ENCODE assay signal across 16 cellular contexts in genomic region chr20:41358230-41358629, GRCh38. TPM values are rescaled to one million over a fixed set of nuclear protein-coding genes. Genes with fewer than 3 reads are reported as not detected.
A peak's percentile ranks its signal among the peaks of the same experiment; 100 is the strongest.
DNase-seq lines count a peak whose midpoint lies in the region; ATAC-seq and TF ChIP-seq lines count a peak whose summit lies in the region.
"Had no signal": no experiment of that assay in that cellular context is flagged by ENCODE, and none has a peak within 500 bp of the region (broad histone marks: within the 10 kb centered on the region; RNA-seq: fewer than 3 reads in every experiment).

No MANE protein-coding gene starts in this region.

- TF ChIP-seq CTCF in HEK293 (tag by site-specific recombination; IDR thresholded peaks at IDR 0.05) (no peak), uterus (IDR thresholded peaks at IDR 0.05) (no peak)

- H3K27ac ChIP-seq in right cardiac atrium (ENCODE audit: low read length) (no peak overlapping the region), HEK293 (ENCODE audit: extremely low read depth, low read depth, low read length) (no peak overlapping the region), SJCRH30 (no peak overlapping the region; the same call in 1 of the 2 replicates), uterus (no peak overlapping the region)
- H3K27ac ChIP-seq: A549, C4-2B had no signal

- DNase-seq in right cardiac atrium (peak in 2 of 3 donors; percentile 26 to 34), Right ventricle myocardium inferior (ENCODE audit: missing footprints) (no peak), SJCRH30 (peak; percentile 82 to 88), uterus (no peak)
- DNase-seq: BE2C; CD4-positive, alpha-beta memory T cell; DMS153; DMS79 treated with DMSO at 0.1 percent for 48 hours; EL; HFFc6 had no signal

- no peaks in the 10 kb centered on the region for H3K4me1 ChIP-seq in right cardiac atrium (ENCODE audit: control insufficient read depth, insufficient read depth, low read length)
- no peaks in the 10 kb centered on the region for H3K4me1 ChIP-seq in HEK293 (ENCODE audit: control insufficient read depth, insufficient read depth, low read length)
- peaks cover 50% of the 10 kb centered on the region for H3K4me1 ChIP-seq in SJCRH30
- H3K4me1 ChIP-seq in uterus, result no peaks in the 10 kb centered on the region
- H3K4me1 ChIP-seq: A549, HAP-1 had no signal

- H3K36me3 ChIP-seq in HEK293 (ENCODE audit: control insufficient read depth in 2 of 2, insufficient read depth in 1 of 2, low read length in 2 of 2), result peaks cover 0 to 80% of the 10 kb centered on the region in 2 experiments; a peak in 2 of 3 replicates
- H3K36me3 ChIP-seq in SJCRH30, result no peaks in the 10 kb centered on the region
- H3K36me3 ChIP-seq in uterus, result no peaks in the 10 kb centered on the region
- H3K36me3 ChIP-seq: BE2C had no signal

- CTCF ChIA-PET in HEK293 (lab: Yijun Ruan, JAX), result no interaction called here

- POLR2A ChIA-PET in HEK293 (lab: Yijun Ruan, JAX), result no interaction called here

- intact Hi-C loops in right cardiac atrium (cut with DNase I) (no loop called here), Right ventricle myocardium inferior (cut with DNase I) (loop anchor here (5.0 kb wide), 1 partner anchor 49 kb away; no protein-coding TSS in a partner anchor), uterus (cut with DNase I; ENCODE audit: low total_unique reads) (no loop called here)

- no peak overlapping the region for H3K4me3 ChIP-seq in right cardiac atrium (ENCODE audit: low read length)
- H3K4me3 ChIP-seq in HEK293 (ENCODE audit: low read depth, low read length), result no peak overlapping the region
- no peak overlapping the region for H3K4me3 ChIP-seq in SJCRH30
- no peak overlapping the region for H3K4me3 ChIP-seq in uterus
- H3K4me3 ChIP-seq: A549, GM23338, HAP-1 had no signal

- WGBS in right cardiac atrium, result 91% methylated on average over 9 of the region's 9 CpGs

- no peak for TF ChIP-seq POLR2A in uterus (IDR thresholded peaks at IDR 0.05)

- H3K27me3 ChIP-seq in right cardiac atrium (ENCODE audit: control insufficient read depth, insufficient read depth) (no peaks in the 10 kb centered on the region), SJCRH30 (no peaks in the 10 kb centered on the region), uterus (no peaks in the 10 kb centered on the region)
- H3K27me3 ChIP-seq: BE2C had no signal

- ATAC-seq in right cardiac atrium (no peak), Right ventricle myocardium inferior (no peak), GM21723 (IDR thresholded peaks at IDR 0.05; ENCODE audit: unreplicated experiment) (no peak)

- no peaks in the 10 kb centered on the region for H3K9me3 ChIP-seq in right cardiac atrium (ENCODE audit: control insufficient read depth, low read length)
- no peaks in the 10 kb centered on the region for H3K9me3 ChIP-seq in HEK293 (ENCODE audit: control insufficient read depth, insufficient read depth, low read depth, low read length)
- no peaks in the 10 kb centered on the region for H3K9me3 ChIP-seq in SJCRH30 (replicated peaks)
- H3K9me3 ChIP-seq in uterus, result no peaks in the 10 kb centered on the region
- H3K9me3 ChIP-seq: A549, BE2C, HAP-1 had no signal

TF ChIP-seq in HEK293, 187 proteins besides CTCF, POLR2A, EP300 and RAD21:
- TF ChIP-seq ZNF202 (tag by site-specific recombination; IDR thresholded peaks at IDR 0.05; ENCODE audit: borderline replicate concordance), result no peak
- TF ChIP-seq ZFHX2 (tag by site-specific recombination; conservative IDR thresholded peaks at IDR 0.05), result no peak
- TF ChIP-seq SCRT2 (tag by site-specific recombination; IDR thresholded peaks at IDR 0.05), result no peak
- TF ChIP-seq ZNF239 (tag by site-specific recombination; IDR thresholded peaks at IDR 0.05), result no peak
- TF ChIP-seq ZNF621 (tag by site-specific recombination; IDR thresholded peaks at IDR 0.05), result no peak
- no peak for TF ChIP-seq ZNF548 (tag by site-specific recombination; IDR thresholded peaks at IDR 0.05)
- no peak for TF ChIP-seq ZNF600 (tag by site-specific recombination; IDR thresholded peaks at IDR 0.05)
- TF ChIP-seq ZNF571 (tag by site-specific recombination; IDR thresholded peaks at IDR 0.05), result no peak
- TF ChIP-seq ZIC2 (tag by site-specific recombination; IDR thresholded peaks at IDR 0.05), result peak; percentile 95

RNA-seq across cellular contexts. Expression of gene EMILIN3, which starts 8.4 kb away (rescaled TPM):
- total RNA-seq in right cardiac atrium, result 1 to 10 TPM; 2.1 to 7.4 (median 5.5) TPM
- 4.3 TPM for polyA plus RNA-seq in right cardiac atrium
- total RNA-seq in Right ventricle myocardium inferior, result 6.6 TPM
- 11.7 and 12.0 TPM in 2 replicates for total RNA-seq in SJCRH30 (2014; rRNA removed; shearing (Covaris generic))
- total RNA-seq in uterus, result 10 to 100 TPM in 1 of 4 donors, 1 to 10 TPM in 1, under 1 TPM in 2; 0.29 to 53.0 (median 2.4) TPM
- total RNA-seq: CD4-positive, alpha-beta memory T cell; HFFc6 had no signal
- polyA plus RNA-seq: CD4-positive, alpha-beta memory T cell had no signal

RNA-seq across cellular contexts. Expression of gene LPIN3, which starts 17.6 kb away (rescaled TPM):
- total RNA-seq in right cardiac atrium (10 to 100 TPM in 3 of 4 donors, 1 to 10 TPM in 1; 9.3 to 14.8 (median 13.2) TPM), Right ventricle myocardium inferior (18.1 TPM), uterus (10 to 100 TPM in 2 of 4 donors, 1 to 10 TPM in 2; 7.4 to 30.5 (median 10.2) TPM)
- 18.2 TPM for polyA plus RNA-seq in right cardiac atrium
- 1.2 and 2.3 TPM in 2 replicates for total RNA-seq in SJCRH30 (2014; rRNA removed; shearing (Covaris generic))
- polyA plus RNA-seq: CD4-positive, alpha-beta memory T cell had no signal

RNA-seq across cellular contexts. Expression of gene ZHX3, which starts 40.7 kb away (rescaled TPM):
- total RNA-seq in right cardiac atrium, result 10 to 100 TPM; 32.5 to 39.7 (median 35.6) TPM
- polyA plus RNA-seq in right cardiac atrium, result 11.6 TPM
- 34.5 TPM for total RNA-seq in Right ventricle myocardium inferior
- total RNA-seq in SJCRH30 (2014; rRNA removed; shearing (Covaris generic)), result 16.0 and 16.2 TPM in 2 replicates
- total RNA-seq in uterus, result 10 to 100 TPM; 18.7 to 85.2 (median 25.0) TPM

Comparison
In these comparisons a context has a peak if more than half of its experiments do, and no peak if none do; other contexts are left out.
1. DNase-seq: peak in right cardiac atrium (2 of 3) and SJCRH30 (2 of 2); none in Right ventricle myocardium inferior (single experiment) and uterus (0 of 2).